11 cellular contexts compared by ENCODE assay signal in the genomic region with DNA sequence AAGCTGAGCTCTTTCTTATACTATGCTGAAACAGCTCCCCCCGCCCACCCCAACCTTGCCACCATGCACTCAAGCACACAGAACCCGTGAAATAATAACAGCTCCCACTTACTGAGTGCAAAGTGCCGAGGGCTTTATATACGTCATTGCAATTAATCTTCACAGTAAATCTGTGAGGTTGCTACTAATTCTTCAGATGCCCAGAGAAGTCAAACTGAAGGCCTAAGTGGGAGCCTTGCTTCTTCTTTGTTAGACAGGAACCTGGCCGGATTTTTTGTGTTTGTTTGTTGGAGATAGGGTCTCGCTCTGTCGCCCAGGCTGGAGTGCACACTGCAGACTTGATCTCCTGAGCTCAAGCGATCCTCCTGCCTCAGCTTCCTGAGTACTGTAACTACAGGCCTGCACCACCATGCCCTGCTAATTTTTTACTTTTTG. TPM values are rescaled to one million over a fixed set of nuclear protein-coding genes. Genes with fewer than 3 reads are reported as not detected.
DNase-seq lines count a peak whose midpoint lies in the region; ATAC-seq and TF ChIP-seq lines count a peak whose summit lies in the region.
"Had no signal": no experiment of that assay in that cellular context is flagged by ENCODE, and none has a peak within 500 bp of the region (broad histone marks: within the 10 kb centered on the region; RNA-seq: fewer than 3 reads in every experiment).

No MANE protein-coding gene starts in this region.

- H3K36me3 Mint-ChIP-seq in activated naive CD4-positive, alpha-beta T cell treated with anti-CD3 and anti-CD28 coated beads for 36 hours (ENCODE audit: low read depth): no peaks in the 10 kb centered on the region
- peaks cover 0 to 9% of the 10 kb centered on the region in 2 donors for H3K36me3 Mint-ChIP-seq in naive B cell

- no peaks in the 10 kb centered on the region for H3K4me1 ChIP-seq in uterus

- H3K27me3 ChIP-seq in uterus: no peaks in the 10 kb centered on the region

- peak overlapping the region; percentile 58 for H3K4me3 Mint-ChIP-seq in activated naive CD4-positive, alpha-beta T cell treated with anti-CD3 and anti-CD28 coated beads for 36 hours
- H3K4me3 Mint-ChIP-seq in naive B cell: peak overlapping the region; percentile 17 to 88 (median 66)

- no peak overlapping the region for H3K4me3 ChIP-seq in uterus
- H3K4me3 ChIP-seq: A549 had no signal

- CTCF ChIA-PET in activated naive CD4-positive, alpha-beta T cell treated with anti-CD3 and anti-CD28 coated beads for 36 hours (lab: Charles Lee): interaction anchor here (0.6 to 3.7 kb wide), 16 partner anchors 12 to 498 kb away, joined by 3 to 34 read pairs (median 5); partner anchors contain the start of gene NEMF

- peaks cover 65% of the 10 kb centered on the region for H3K4me1 Mint-ChIP-seq in activated naive CD4-positive, alpha-beta T cell treated with anti-CD3 and anti-CD28 coated beads for 36 hours (ENCODE audit: low read depth)
- H3K4me1 Mint-ChIP-seq in naive B cell: peaks cover 49 to 73% (median 64%) of the 10 kb centered on the region in 3 donors

- H3K27ac ChIP-seq in uterus: peak overlapping the region; percentile 55 to 57
- H3K27ac ChIP-seq: A549 had no signal

- H3K27me3 Mint-ChIP-seq in activated naive CD4-positive, alpha-beta T cell treated with anti-CD3 and anti-CD28 coated beads for 36 hours (ENCODE audit: low read depth): no peaks in the 10 kb centered on the region
- no peaks in the 10 kb centered on the region for H3K27me3 Mint-ChIP-seq in naive B cell

- peak overlapping the region; percentile 91 for H3K27ac Mint-ChIP-seq in activated naive CD4-positive, alpha-beta T cell treated with anti-CD3 and anti-CD28 coated beads for 36 hours
- H3K27ac Mint-ChIP-seq in naive B cell: peak overlapping the region; percentile 96 to 99 (median 98)

- intact Hi-C loops in activated naive CD4-positive, alpha-beta T cell treated with anti-CD3 and anti-CD28 coated beads for 36 hours (cut with micrococcal nuclease): loop anchor here (2.0 to 10.0 kb wide), 5 partner anchors 22 to 1782 kb away; partner anchors contain the start of genes DNAAF2, GNG2, KLHDC2 and RPS29
- intact Hi-C loops in uterus (cut with DNase I; ENCODE audit: low total_unique reads): no loop called here

- TF ChIP-seq CTCF in uterus (IDR thresholded peaks at IDR 0.05): no peak

- no peak for TF ChIP-seq POLR2A in uterus (IDR thresholded peaks at IDR 0.05)

- peak; percentile 81 for DNase-seq in activated CD8-positive, alpha-beta memory T cell treated with anti-CD3 and anti-CD28 coated beads for 24 hours
- DNase-seq in activated CD8-positive, alpha-beta memory T cell treated with anti-CD3 and anti-CD28 coated beads, Interleukin-2, amount 50 U/mL, for 48 hours: no peak
- peak; percentile 43 for DNase-seq in activated naive CD4-positive, alpha-beta T cell treated with anti-CD3 and anti-CD28 coated beads for 36 hours
- DNase-seq in naive B cell (no peak), uterus (no peak), HK-2 (ENCODE audit: unreplicated experiment) (no peak)
- DNase-seq: H7, NCI-H774 had no signal

- H3K9me3 Mint-ChIP-seq in activated naive CD4-positive, alpha-beta T cell treated with anti-CD3 and anti-CD28 coated beads for 36 hours: peaks cover 4% of the 10 kb centered on the region
- H3K9me3 Mint-ChIP-seq in naive B cell: peaks cover 0 to 2% (median 0%) of the 10 kb centered on the region in 7 donors

- no peaks in the 10 kb centered on the region for H3K9me3 ChIP-seq in uterus
- H3K9me3 ChIP-seq: A549 had no signal

- no peaks in the 10 kb centered on the region for H3K36me3 ChIP-seq in uterus

- peak in 1 of 2 donors; percentile 19 for ATAC-seq in naive B cell (ENCODE audit: low read depth in 2 of 2)
- no peak for ATAC-seq in HG02571 (IDR thresholded peaks at IDR 0.05; ENCODE audit: unreplicated experiment)
- ATAC-seq in HG02763 (IDR thresholded peaks at IDR 0.05; ENCODE audit: unreplicated experiment): no peak
- ATAC-seq: A549 had no signal

RNA-seq across cellular contexts. Expression of gene VCPKMT, which starts 34.0 kb away (rescaled TPM):
- 10 to 100 TPM in 1 of 2 experiments, 1 to 10 TPM in 1; 9.6 to 10.5 TPM for total RNA-seq in activated naive CD4-positive, alpha-beta T cell treated with anti-CD3 and anti-CD28 coated beads for 36 hours
- polyA plus RNA-seq in naive B cell (ENCODE audit: low read depth in 6 of 6): 10 to 100 TPM; 24.5 to 43.3 (median 36.5) TPM
- total RNA-seq in uterus: 10 to 100 TPM in 2 of 4 donors, 1 to 10 TPM in 1, under 1 TPM in 1; 0.51 to 14.7 (median 10.9) TPM

Comparison
In these comparisons a context has a peak if more than half of its experiments do, and no peak if none do; other contexts are left out.
1. DNase-seq: peak in activated CD8-positive, alpha-beta memory T cell treated with anti-CD3 and anti-CD28 coated beads for 24 hours (single experiment) and activated naive CD4-positive, alpha-beta T cell treated with anti-CD3 and anti-CD28 coated beads for 36 hours (single experiment); none in activated CD8-positive, alpha-beta memory T cell treated with anti-CD3 and anti-CD28 coated beads, Interleukin-2, amount 50 U/mL, for 48 hours (single experiment), naive B cell (single experiment), uterus (0 of 2) and HK-2 (single experiment).